In the genomic region with DNA sequence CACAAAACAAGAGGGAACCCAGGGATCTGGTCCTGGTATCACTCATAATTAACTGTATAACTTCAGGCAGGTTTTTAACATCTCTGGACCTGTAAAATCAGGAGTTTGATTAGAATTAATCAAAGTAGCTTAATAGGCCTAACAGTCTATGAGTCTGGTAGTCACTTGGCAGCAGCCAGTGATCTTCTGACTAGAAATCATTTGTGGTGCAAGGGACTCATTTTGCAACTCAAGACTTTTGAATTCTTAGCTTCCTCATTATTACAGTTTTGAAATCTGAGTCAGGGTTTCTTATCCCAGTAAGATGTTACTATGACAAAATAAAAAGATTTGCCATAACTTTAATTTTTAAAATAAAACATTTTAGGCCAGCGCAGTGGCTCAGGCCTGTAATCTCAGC, we compare ENCODE assay signal across 14 cellular contexts.
A peak's percentile ranks its signal among the peaks of the same experiment; 100 is the strongest.
DNase-seq lines count a peak whose midpoint lies in the region; ATAC-seq and TF ChIP-seq lines count a peak whose summit lies in the region.
"Had no signal": no experiment of that assay in that cellular context is flagged by ENCODE, and none has a peak within 500 bp of the region (broad histone marks: within the 10 kb centered on the region; RNA-seq: fewer than 3 reads in every experiment).

No MANE protein-coding gene starts in this region.

- intact Hi-C loops in lower lobe of right lung (cut with DNase I): loop anchor here (10.0 kb wide), 1 partner anchor 168 kb away; no protein-coding TSS in a partner anchor

- H3K27ac Mint-ChIP-seq in HFFc6: no peak overlapping the region
- H3K27ac Mint-ChIP-seq in activated T-helper 17 cell treated with anti-CD3 and anti-CD28 coated beads, Interleukin-2, amount 50 U/mL, for 72 hours: no peak overlapping the region
- H3K27ac Mint-ChIP-seq: activated T-helper 1 cell treated with anti-CD3 and anti-CD28 coated beads, Interleukin-12 subunit alpha, Interleukin-12 subunit beta, Interleukin-2, Interleukin-4 antibody, amounts not matched to agents 30 ng/mL and 10 ng/mL and 1 ng/mL, durations not matched to agents 14 hours and 24 hours and 36 hours had no signal

- no peaks in the 10 kb centered on the region for H3K27me3 Mint-ChIP-seq in HFFc6 (ENCODE audit: insufficient read depth)
- no peaks in the 10 kb centered on the region for H3K27me3 Mint-ChIP-seq in activated T-helper 17 cell treated with anti-CD3 and anti-CD28 coated beads, Interleukin-2, amount 50 U/mL, for 72 hours

- no peaks in the 10 kb centered on the region for H3K9me3 ChIP-seq in lower lobe of right lung
- H3K9me3 ChIP-seq: BE2C, stomach had no signal

- no peak overlapping the region for H3K4me3 Mint-ChIP-seq in HFFc6
- H3K4me3 Mint-ChIP-seq in activated T-helper 17 cell treated with anti-CD3 and anti-CD28 coated beads, Interleukin-2, amount 50 U/mL, for 72 hours: no peak overlapping the region
- H3K4me3 Mint-ChIP-seq: activated T-helper 1 cell treated with anti-CD3 and anti-CD28 coated beads, Interleukin-12 subunit alpha, Interleukin-12 subunit beta, Interleukin-2, Interleukin-4 antibody, amounts not matched to agents 30 ng/mL and 10 ng/mL and 1 ng/mL, durations not matched to agents 14 hours and 24 hours and 36 hours had no signal

- H3K36me3 Mint-ChIP-seq in HFFc6 (ENCODE audit: low read depth): no peaks in the 10 kb centered on the region
- peaks cover 6% of the 10 kb centered on the region for H3K36me3 Mint-ChIP-seq in activated T-helper 17 cell treated with anti-CD3 and anti-CD28 coated beads, Interleukin-2, amount 50 U/mL, for 72 hours (ENCODE audit: low read depth)

- ATAC-seq in activated T-helper 17 cell treated with anti-CD3 and anti-CD28 coated beads, Interleukin-2, amount 50 U/mL, for 72 hours (replicated peaks): peak; percentile 34
- peak; percentile 52 to 61 for ATAC-seq in lower lobe of right lung
- ATAC-seq in HG03432 (IDR thresholded peaks at IDR 0.05; ENCODE audit: unreplicated experiment): no peak

- no peaks in the 10 kb centered on the region for H3K36me3 ChIP-seq in lower lobe of right lung
- H3K36me3 ChIP-seq: BE2C had no signal

- H3K4me3 ChIP-seq in AG09309 (ENCODE audit: control insufficient read depth, low read depth, low read length) (no peak overlapping the region), lower lobe of right lung (no peak overlapping the region), coronary artery (no peak overlapping the region)
- H3K4me3 ChIP-seq: stomach had no signal

- DNase-seq in AG09309 (ENCODE audit: low read depth) (peak; percentile 70), HFFc6 (peak; percentile 50), lower lobe of right lung (no peak), epidermal melanocyte (ENCODE audit: insufficient read length, low spot score) (no peak), coronary artery (ENCODE audit: low spot score) (no peak), iPS-NIHi7 (ENCODE audit: extremely low spot score) (no peak)
- DNase-seq: activated CD4-positive, alpha-beta T cell treated with anti-CD3 and anti-CD28 coated beads, Interleukin-2, amount 50 U/mL, for 48 hours; BE2C; DMS53; small intestine; stomach had no signal

- TF ChIP-seq CTCF in AG09309 (IDR thresholded peaks at IDR 0.05; ENCODE audit: control insufficient read depth, insufficient read depth, low read depth, low read length, missing control alignments) (no peak), HFFc6 (IDR thresholded peaks at IDR 0.05) (no peak), lower lobe of right lung (IDR thresholded peaks at IDR 0.05) (no peak), coronary artery (IDR thresholded peaks at IDR 0.05) (no peak)

- H3K4me1 ChIP-seq in lower lobe of right lung: peaks cover 22% of the 10 kb centered on the region

- no peaks in the 10 kb centered on the region for H3K9me3 Mint-ChIP-seq in HFFc6
- H3K9me3 Mint-ChIP-seq in activated T-helper 17 cell treated with anti-CD3 and anti-CD28 coated beads, Interleukin-2, amount 50 U/mL, for 72 hours: no peaks in the 10 kb centered on the region
- H3K9me3 Mint-ChIP-seq: activated T-helper 1 cell treated with anti-CD3 and anti-CD28 coated beads, Interleukin-12 subunit alpha, Interleukin-12 subunit beta, Interleukin-2, Interleukin-4 antibody, amounts not matched to agents 30 ng/mL and 10 ng/mL and 1 ng/mL, durations not matched to agents 14 hours and 24 hours and 36 hours had no signal

- no peaks in the 10 kb centered on the region for H3K27me3 ChIP-seq in lower lobe of right lung (ENCODE audit: low read depth)
- H3K27me3 ChIP-seq: BE2C, stomach had no signal

- H3K27ac ChIP-seq in lower lobe of right lung (peak overlapping the region; percentile 37), coronary artery (peak overlapping the region in 1 of 2 donors; percentile 53)

- H3K4me1 Mint-ChIP-seq in HFFc6 (ENCODE audit: low read depth): peaks cover 6% of the 10 kb centered on the region
- H3K4me1 Mint-ChIP-seq in activated T-helper 17 cell treated with anti-CD3 and anti-CD28 coated beads, Interleukin-2, amount 50 U/mL, for 72 hours: peaks cover 10% of the 10 kb centered on the region

Comparison
In these comparisons a context has a peak if more than half of its experiments do, and no peak if none do; other contexts are left out.
1. DNase-seq: peak in AG09309 (single experiment) and HFFc6 (single experiment); none in lower lobe of right lung (single experiment), epidermal melanocyte (single experiment), coronary artery (single experiment) and iPS-NIHi7 (single experiment).